In the genomic region with DNA sequence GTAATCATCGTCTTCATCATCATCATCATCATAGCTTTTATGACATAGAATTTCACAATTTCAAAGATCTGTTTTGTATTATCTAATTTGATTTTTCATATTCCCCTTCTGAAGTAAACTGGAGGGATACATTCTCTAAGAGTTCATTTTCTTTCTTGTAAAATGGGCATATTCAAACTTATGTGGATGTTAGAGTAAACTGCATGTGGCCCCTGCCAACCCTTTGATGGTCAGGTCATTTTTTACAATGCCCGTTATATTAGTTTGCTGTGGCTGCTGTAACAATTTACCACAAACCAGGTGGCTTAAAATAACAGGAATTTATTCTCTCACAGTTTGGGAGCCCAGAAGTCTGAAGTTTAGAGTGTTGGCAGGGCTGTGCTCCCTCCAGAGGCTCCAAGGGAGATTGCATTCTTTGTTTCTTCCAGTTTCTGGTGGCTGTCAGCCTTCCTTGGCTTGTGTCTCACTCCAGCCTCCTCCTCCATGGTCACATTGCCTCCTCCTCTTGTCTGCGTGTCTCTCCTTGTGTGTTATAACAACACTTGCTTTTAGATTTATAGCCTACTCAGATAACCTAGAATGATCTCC, we compare ENCODE assay signal across 8 cellular contexts.
DNase-seq lines count a peak whose midpoint lies in the region; ATAC-seq and TF ChIP-seq lines count a peak whose summit lies in the region.

No MANE protein-coding gene starts in this region.

- peaks cover 0 to 2% (median 2%) of the 10 kb centered on the region in 3 donors for H3K27me3 Mint-ChIP-seq in immature natural killer cell (ENCODE audit: low read depth in 3 of 3)

- DNase-seq in GM10266 (ENCODE audit: extremely low spot score) (peak; percentile 5), HCEC 1CT (peak; percentile 64), fibroblast of the aortic adventitia (ENCODE audit: low read depth) (peak; percentile 73), immature natural killer cell (no peak)
- no peak for DNase-seq in stimulated activated CD4-positive, alpha-beta T cell treated with anti-CD3 and anti-CD28 coated beads, Interleukin-15, amount 100 ng/mL, for 24 hours
- DNase-seq in stimulated activated CD4-positive, alpha-beta T cell treated with anti-CD3 and anti-CD28 coated beads, Interleukin-2, amount 100 ng/mL, for 24 hours: no peak

- no peak overlapping the region for H3K4me3 ChIP-seq in OCI-LY3 (ENCODE audit: low read length)
- H3K4me3 ChIP-seq in fibroblast of the aortic adventitia (ENCODE audit: low read depth, low read length): no peak overlapping the region

- no peaks in the 10 kb centered on the region for H3K79me2 ChIP-seq in OCI-LY3 (ENCODE audit: low read length)

- no peak overlapping the region for H3K9ac ChIP-seq in OCI-LY3 (ENCODE audit: low read length)

- no peaks in the 10 kb centered on the region for H4K20me1 ChIP-seq in OCI-LY3 (ENCODE audit: insufficient read depth, low read length)

- no peak overlapping the region for H2AFZ ChIP-seq in OCI-LY3 (ENCODE audit: low read depth, low read length)

- H3K27ac Mint-ChIP-seq in immature natural killer cell: no peak overlapping the region

- no peaks in the 10 kb centered on the region for H3K4me1 Mint-ChIP-seq in immature natural killer cell

- no peak overlapping the region for H3K4me2 ChIP-seq in OCI-LY3 (ENCODE audit: low read length)

- no peak overlapping the region for H3K4me3 Mint-ChIP-seq in immature natural killer cell

- no peaks in the 10 kb centered on the region for H3K27me3 ChIP-seq in OCI-LY3 (ENCODE audit: low read depth, low read length)

- TF ChIP-seq CTCF in GM10266 (IDR thresholded peaks at IDR 0.05; ENCODE audit: control insufficient read depth, insufficient read depth, low read depth, missing control alignments) (no peak), OCI-LY3 (IDR thresholded peaks at IDR 0.05; ENCODE audit: low read depth, low read length) (peak; percentile 57), fibroblast of the aortic adventitia (IDR thresholded peaks at IDR 0.05; ENCODE audit: insufficient read depth, low read length) (peak; percentile 84)

- H3K9me3 Mint-ChIP-seq in immature natural killer cell: peaks cover 0 to 16% (median 7%) of the 10 kb centered on the region in 6 donors

- no peaks in the 10 kb centered on the region for H3K36me3 Mint-ChIP-seq in immature natural killer cell

- no peak for ATAC-seq in HG02840 (IDR thresholded peaks at IDR 0.05; ENCODE audit: low FRiP score, unreplicated experiment)

- no peaks in the 10 kb centered on the region for H3K36me3 ChIP-seq in OCI-LY3 (replicated peaks; ENCODE audit: low read depth, low read length)

- no peaks in the 10 kb centered on the region for H3K4me1 ChIP-seq in OCI-LY3 (ENCODE audit: low read length)

- H3K27ac ChIP-seq in OCI-LY3 (ENCODE audit: low read length): no peak overlapping the region

- H3K9me3 ChIP-seq in OCI-LY3 (ENCODE audit: insufficient read depth, low read length): no peaks in the 10 kb centered on the region

Comparison
In these comparisons a context has a peak if more than half of its experiments do, and no peak if none do; other contexts are left out.
1. DNase-seq: peak in GM10266 (single experiment), HCEC 1CT (single experiment) and fibroblast of the aortic adventitia (single experiment); none in stimulated activated CD4-positive, alpha-beta T cell treated with anti-CD3 and anti-CD28 coated beads, Interleukin-15, amount 100 ng/mL, for 24 hours (single experiment), immature natural killer cell (0 of 3) and stimulated activated CD4-positive, alpha-beta T cell treated with anti-CD3 and anti-CD28 coated beads, Interleukin-2, amount 100 ng/mL, for 24 hours (0 of 2).